ENCODE assay signal across 28 cellular contexts in the genomic region with DNA sequence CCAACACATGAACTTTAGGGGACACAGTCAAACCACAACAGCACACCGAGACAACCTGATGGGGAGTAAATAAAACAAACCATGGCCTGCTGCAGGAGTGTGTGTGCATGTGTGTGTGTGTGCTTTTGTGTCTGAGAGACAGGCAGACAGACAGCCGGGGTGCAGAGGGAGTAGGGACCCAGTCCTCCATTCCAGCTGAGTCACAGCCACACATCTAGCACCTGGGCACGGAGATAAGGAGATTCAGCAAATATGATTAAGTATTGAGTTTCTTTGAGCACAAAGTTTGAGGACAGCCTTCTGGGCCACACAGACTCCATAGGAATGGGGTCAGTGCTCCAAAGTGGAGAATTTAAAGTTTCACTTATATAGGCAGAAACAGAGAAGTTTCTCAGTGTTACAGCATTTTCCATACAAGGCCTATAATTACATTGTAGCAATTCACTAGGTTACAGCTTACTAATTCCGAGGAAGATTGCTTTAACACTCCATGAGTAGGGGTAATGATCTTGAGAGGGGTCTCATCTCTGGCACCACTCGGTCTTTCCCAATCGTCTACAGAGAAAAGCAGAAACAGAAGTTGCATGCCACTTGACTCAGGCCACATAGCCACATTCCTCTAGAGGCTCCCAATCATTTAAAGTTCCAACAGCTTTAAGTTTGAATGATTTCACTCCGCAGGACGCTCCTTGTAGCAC. TPM values are rescaled to one million over a fixed set of nuclear protein-coding genes. Genes with fewer than 3 reads are reported as not detected.
"Had no signal": no experiment of that assay in that cellular context is flagged by ENCODE, and none has a peak within 500 bp of the region (broad histone marks: within the 10 kb centered on the region; RNA-seq: fewer than 3 reads in every experiment).

No MANE protein-coding gene starts in this region.

- ATAC-seq: left colon; left ventricle myocardium superior; naive thymus-derived CD4-positive, alpha-beta T cell; psoas muscle; right lobe of liver; stimulated activated naive B cell treated with anti-CD40 and anti-IgM and Interleukin-4, amounts not matched to agents 10 μg/mL and 1 μg/mL and 100 μg/mL, for 72 hours; stimulated activated naive CD8-positive, alpha-beta T cell treated with anti-CD3 and anti-CD28 coated beads, Interleukin-15, amount 100 ng/mL, for 72 hours had no signal

- H3K36me3 ChIP-seq: colonic mucosa, tibial nerve had no signal

- H3K36me3 Mint-ChIP-seq: naive thymus-derived CD4-positive, alpha-beta T cell; stimulated activated naive B cell treated with anti-CD40 and anti-IgM and Interleukin-4, amounts not matched to agents 10 μg/mL and 1 μg/mL and 100 μg/mL, for 72 hours had no signal

- H3K27ac Mint-ChIP-seq: naive thymus-derived CD4-positive, alpha-beta T cell had no signal

- H3K4me1 Mint-ChIP-seq: naive thymus-derived CD4-positive, alpha-beta T cell; stimulated activated naive B cell treated with anti-CD40 and anti-IgM and Interleukin-4, amounts not matched to agents 10 μg/mL and 1 μg/mL and 100 μg/mL, for 72 hours; stimulated activated naive CD8-positive, alpha-beta T cell treated with anti-CD3 and anti-CD28 coated beads, Interleukin-15, amount 100 ng/mL, for 72 hours had no signal

- H3K9me3 ChIP-seq: colonic mucosa, psoas muscle, right lobe of liver, testis, tibial nerve had no signal

- DNase-seq: colonic mucosa; dermis blood vessel endothelial cell; foreskin melanocyte; head of caudate nucleus; hippocampal formation; left colon; left ventricle myocardium superior; mesenchymal stem cell; naive thymus-derived CD4-positive, alpha-beta T cell; nucleus accumbens; psoas muscle; retina; right lobe of liver; stimulated activated CD4-positive, alpha-beta T cell treated with anti-CD3 and anti-CD28 coated beads, Interleukin-2, amount 100 ng/mL, for 24 hours; stimulated activated CD4-positive, alpha-beta T cell treated with anti-CD3 and anti-CD28 coated beads, Interleukin-4, amount 100 ng/mL, for 4 hours; stimulated activated naive B cell treated with anti-CD40 and anti-IgM and Interleukin-4, amounts not matched to agents 10 μg/mL and 1 μg/mL and 100 μg/mL, for 72 hours; stimulated activated naive CD8-positive, alpha-beta T cell treated with anti-CD3 and anti-CD28 coated beads, Interleukin-15, amount 100 ng/mL, for 72 hours; testis had no signal

- H3K27me3 ChIP-seq: colonic mucosa, right lobe of liver, testis, tibial nerve had no signal

- H3K27ac ChIP-seq: colonic mucosa, parathyroid adenoma, psoas muscle, right lobe of liver, testis, tibial nerve had no signal

- H3K27me3 Mint-ChIP-seq: stimulated activated naive CD8-positive, alpha-beta T cell treated with anti-CD3 and anti-CD28 coated beads, Interleukin-15, amount 100 ng/mL, for 72 hours had no signal

- H3K4me3 ChIP-seq: colonic mucosa, lung, psoas muscle, right lobe of liver, testis, tibial nerve had no signal

- H3K9me3 Mint-ChIP-seq: naive thymus-derived CD4-positive, alpha-beta T cell; neural crest cell; stimulated activated naive B cell treated with anti-CD40 and anti-IgM and Interleukin-4, amounts not matched to agents 10 μg/mL and 1 μg/mL and 100 μg/mL, for 72 hours; stimulated activated naive CD8-positive, alpha-beta T cell treated with anti-CD3 and anti-CD28 coated beads, Interleukin-15, amount 100 ng/mL, for 72 hours had no signal

- H3K4me1 ChIP-seq: parathyroid adenoma, psoas muscle had no signal

- H3K4me3 Mint-ChIP-seq: naive thymus-derived CD4-positive, alpha-beta T cell; neural crest cell; stimulated activated naive B cell treated with anti-CD40 and anti-IgM and Interleukin-4, amounts not matched to agents 10 μg/mL and 1 μg/mL and 100 μg/mL, for 72 hours; stimulated activated naive CD8-positive, alpha-beta T cell treated with anti-CD3 and anti-CD28 coated beads, Interleukin-15, amount 100 ng/mL, for 72 hours had no signal

RNA-seq across cellular contexts. Expression of a gene that starts 30.8 kb away (rescaled TPM):
- total RNA-seq: cerebellum; colonic mucosa; dermis blood vessel endothelial cell; epithelial cell of proximal tubule; kidney epithelial cell; left colon; left ventricle myocardium superior; lung; mononuclear cell; naive thymus-derived CD4-positive, alpha-beta T cell; neural crest cell; psoas muscle; right lobe of liver; subcutaneous adipose tissue; testis; tibial nerve; ureter had no signal
- polyA plus RNA-seq: lung; naive thymus-derived CD4-positive, alpha-beta T cell; psoas muscle had no signal

RNA-seq across cellular contexts. Expression of a gene that starts 48.5 kb away (rescaled TPM):
- total RNA-seq: mononuclear cell; naive thymus-derived CD4-positive, alpha-beta T cell; neural crest cell had no signal
- polyA plus RNA-seq: naive thymus-derived CD4-positive, alpha-beta T cell had no signal

RNA-seq across cellular contexts. Expression of a gene that starts 55.0 kb away (rescaled TPM):
- total RNA-seq: naive thymus-derived CD4-positive, alpha-beta T cell; neural crest cell had no signal
- polyA plus RNA-seq: naive thymus-derived CD4-positive, alpha-beta T cell had no signal
